Comparison of ENCODE assay signal across 3 cellular contexts in the genomic region with DNA sequence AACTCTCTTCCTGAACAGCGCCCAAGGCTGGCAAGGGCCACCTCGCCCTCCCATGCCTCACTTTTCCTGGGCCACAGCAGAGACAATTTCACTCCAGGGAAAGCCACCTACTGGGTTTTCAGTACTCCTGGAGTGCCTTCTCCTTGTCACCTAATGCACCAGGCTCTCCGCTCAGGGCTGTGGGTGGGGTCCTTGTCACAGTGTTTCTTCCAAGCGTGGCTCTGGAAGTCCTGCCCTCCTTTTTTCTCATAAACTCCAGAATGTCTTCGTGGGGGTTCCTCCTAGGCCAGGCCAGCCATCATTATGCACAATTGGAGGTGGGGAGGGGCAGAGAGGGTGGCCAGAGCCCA.
TF ChIP-seq lines count a peak whose summit lies in the region.

No MANE protein-coding gene starts in this region.

TF ChIP-seq in SK-N-SH, 30 proteins besides CTCF, POLR2A, EP300 and RAD21 (continued from another document):
- TF ChIP-seq TAF1 (IDR thresholded peaks at IDR 0.05; ENCODE audit: borderline replicate concordance, low read depth, low read length), result no peak
- no peak for TF ChIP-seq FOSL2 (IDR thresholded peaks at IDR 0.05; ENCODE audit: borderline replicate concordance, low read depth)
- TF ChIP-seq, protein P1, sequence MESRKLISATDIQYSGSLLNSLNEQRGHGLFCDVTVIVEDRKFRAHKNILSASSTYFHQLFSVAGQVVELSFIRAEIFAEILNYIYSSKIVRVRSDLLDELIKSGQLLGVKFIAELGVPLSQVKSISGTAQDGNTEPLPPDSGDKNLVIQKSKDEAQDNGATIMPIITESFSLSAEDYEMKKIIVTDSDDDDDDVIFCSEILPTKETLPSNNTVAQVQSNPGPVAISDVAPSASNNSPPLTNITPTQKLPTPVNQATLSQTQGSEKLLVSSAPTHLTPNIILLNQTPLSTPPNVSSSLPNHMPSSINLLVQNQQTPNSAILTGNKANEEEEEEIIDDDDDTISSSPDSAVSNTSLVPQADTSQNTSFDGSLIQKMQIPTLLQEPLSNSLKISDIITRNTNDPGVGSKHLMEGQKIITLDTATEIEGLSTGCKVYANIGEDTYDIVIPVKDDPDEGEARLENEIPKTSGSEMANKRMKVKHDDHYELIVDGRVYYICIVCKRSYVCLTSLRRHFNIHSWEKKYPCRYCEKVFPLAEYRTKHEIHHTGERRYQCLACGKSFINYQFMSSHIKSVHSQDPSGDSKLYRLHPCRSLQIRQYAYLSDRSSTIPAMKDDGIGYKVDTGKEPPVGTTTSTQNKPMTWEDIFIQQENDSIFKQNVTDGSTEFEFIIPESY (IDR thresholded peaks at IDR 0.05; ENCODE audit: borderline replicate concordance, low read depth), result no peak
- TF ChIP-seq CHD2 (IDR thresholded peaks at IDR 0.05; ENCODE audit: low read length, partially characterized antibody), result no peak
- no peak for TF ChIP-seq EZH2phosphoT487 (IDR thresholded peaks at IDR 0.05; ENCODE audit: borderline replicate concordance, low read depth)
- TF ChIP-seq, protein P2, sequence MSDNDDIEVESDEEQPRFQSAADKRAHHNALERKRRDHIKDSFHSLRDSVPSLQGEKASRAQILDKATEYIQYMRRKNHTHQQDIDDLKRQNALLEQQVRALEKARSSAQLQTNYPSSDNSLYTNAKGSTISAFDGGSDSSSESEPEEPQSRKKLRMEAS (IDR thresholded peaks at IDR 0.05; ENCODE audit: low read depth), result no peak
- TF ChIP-seq RFX5 (IDR thresholded peaks at IDR 0.05; ENCODE audit: low read length), result no peak
- no peak for TF ChIP-seq MXI1 (IDR thresholded peaks at IDR 0.05; ENCODE audit: low read depth, low read length)
- no peak for TF ChIP-seq TCF12 (IDR thresholded peaks at IDR 0.05)
- TF ChIP-seq ELF1 (IDR thresholded peaks at IDR 0.05), result no peak
- TF ChIP-seq NRF1 (IDR thresholded peaks at IDR 0.05; ENCODE audit: low read depth, low read length), result no peak
- TF ChIP-seq, protein P3, sequence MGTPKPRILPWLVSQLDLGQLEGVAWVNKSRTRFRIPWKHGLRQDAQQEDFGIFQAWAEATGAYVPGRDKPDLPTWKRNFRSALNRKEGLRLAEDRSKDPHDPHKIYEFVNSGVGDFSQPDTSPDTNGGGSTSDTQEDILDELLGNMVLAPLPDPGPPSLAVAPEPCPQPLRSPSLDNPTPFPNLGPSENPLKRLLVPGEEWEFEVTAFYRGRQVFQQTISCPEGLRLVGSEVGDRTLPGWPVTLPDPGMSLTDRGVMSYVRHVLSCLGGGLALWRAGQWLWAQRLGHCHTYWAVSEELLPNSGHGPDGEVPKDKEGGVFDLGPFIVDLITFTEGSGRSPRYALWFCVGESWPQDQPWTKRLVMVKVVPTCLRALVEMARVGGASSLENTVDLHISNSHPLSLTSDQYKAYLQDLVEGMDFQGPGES (IDR thresholded peaks at IDR 0.05; ENCODE audit: low read depth, low read length), result no peak
- no peak for TF ChIP-seq GABPA (IDR thresholded peaks at IDR 0.05; ENCODE audit: low read depth)
- no peak for TF ChIP-seq SMC3 (IDR thresholded peaks at IDR 0.05; ENCODE audit: low read depth, low read length)
- no peak for TF ChIP-seq MEF2A (IDR thresholded peaks at IDR 0.05; ENCODE audit: borderline replicate concordance, low read depth)

TF ChIP-seq in SK-N-SH treated with all-trans-retinoic acid at 6 μM for 48 hours, 23 proteins besides CTCF, POLR2A, EP300 and RAD21 (continued from another document):
- TF ChIP-seq, protein P4, sequence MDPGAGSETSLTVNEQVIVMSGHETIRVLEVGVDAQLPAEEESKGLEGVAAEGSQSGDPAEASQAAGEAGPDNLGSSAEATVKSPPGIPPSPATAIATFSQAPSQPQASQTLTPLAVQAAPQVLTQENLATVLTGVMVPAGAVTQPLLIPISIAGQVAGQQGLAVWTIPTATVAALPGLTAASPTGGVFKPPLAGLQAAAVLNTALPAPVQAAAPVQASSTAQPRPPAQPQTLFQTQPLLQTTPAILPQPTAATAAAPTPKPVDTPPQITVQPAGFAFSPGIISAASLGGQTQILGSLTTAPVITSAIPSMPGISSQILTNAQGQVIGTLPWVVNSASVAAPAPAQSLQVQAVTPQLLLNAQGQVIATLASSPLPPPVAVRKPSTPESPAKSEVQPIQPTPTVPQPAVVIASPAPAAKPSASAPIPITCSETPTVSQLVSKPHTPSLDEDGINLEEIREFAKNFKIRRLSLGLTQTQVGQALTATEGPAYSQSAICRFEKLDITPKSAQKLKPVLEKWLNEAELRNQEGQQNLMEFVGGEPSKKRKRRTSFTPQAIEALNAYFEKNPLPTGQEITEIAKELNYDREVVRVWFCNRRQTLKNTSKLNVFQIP (CRISPR knock-in tag; IDR thresholded peaks at IDR 0.05; ENCODE audit: borderline replicate concordance, low read depth), result no peak
- TF ChIP-seq TCF4 (CRISPR knock-in tag; IDR thresholded peaks at IDR 0.05; ENCODE audit: borderline replicate concordance) (no peak), RARB (CRISPR knock-in tag; IDR thresholded peaks at IDR 0.05) (no peak), ZNF8 (CRISPR knock-in tag; IDR thresholded peaks at IDR 0.05) (no peak)

TF ChIP-seq in neural cell, 6 proteins besides CTCF, POLR2A, EP300 and RAD21 (continued from another document):
- TF ChIP-seq REST (IDR thresholded peaks at IDR 0.05; ENCODE audit: borderline replicate concordance) (no peak), MXI1 (conservative IDR thresholded peaks at IDR 0.05; ENCODE audit: poor library complexity, severe bottlenecking) (no peak), POLR2AphosphoS5 (IDR thresholded peaks at IDR 0.05) (no peak), SMC3 (conservative IDR thresholded peaks at IDR 0.05; ENCODE audit: poor library complexity) (no peak)
TF ChIP-seq in neural cell: peak in this region for 0.
